Comparison of ENCODE assay signal across 9 cellular contexts in genomic region chr17:2064980-2065785, GRCh38. TPM values are rescaled to one million over a fixed set of nuclear protein-coding genes. Genes with fewer than 3 reads are reported as not detected.
DNase-seq lines count a peak whose midpoint lies in the region; ATAC-seq, FAIRE-seq and TF ChIP-seq lines count a peak whose summit lies in the region.
"Had no signal": no experiment of that assay in that cellular context is flagged by ENCODE, and none has a peak within 500 bp of the region (broad histone marks: within the 10 kb centered on the region; RNA-seq: fewer than 3 reads in every experiment).

No MANE protein-coding gene starts in this region.

- TF ChIP-seq CTCF in NB4 (IDR thresholded peaks at IDR 0.05; ENCODE audit: low read depth, low read length) (peak; percentile 29), keratinocyte (optimal IDR thresholded peaks at IDR 0.05 in 1 of 3, IDR thresholded peaks at IDR 0.05 in 1 of 3, conservative IDR thresholded peaks at IDR 0.05 in 1 of 3; ENCODE audit: extremely low read depth in 1 of 3, insufficient read depth in 2 of 3, low read length in 3 of 3) (peak; percentile 53 to 85 (median 57))

- no peaks in the 10 kb centered on the region for H3K27me3 ChIP-seq in keratinocyte (ENCODE audit: control insufficient read depth, extremely low read depth, insufficient read depth, low read length)

- no peaks in the 10 kb centered on the region for H3K79me2 ChIP-seq in keratinocyte (ENCODE audit: control insufficient read depth, insufficient read depth, low read length)

- peak; percentile 23 for DNase-seq in GDM1 (lab: John Stamatoyannopoulos, UW)
- DNase-seq in NB4 (ENCODE audit: low read depth), result peak; percentile 63
- DNase-seq in activated naive CD4-positive, alpha-beta T cell treated with anti-CD3 and anti-CD28 coated beads, Interleukin-2, amount 50 U/mL, for 72 hours (ENCODE audit: low spot score in 2 of 2), result peak in 1 of 2 donors; percentile 82
- DNase-seq in keratinocyte (ENCODE audit: low read depth, low spot score), result no peak
- DNase-seq in stimulated activated naive B cell treated with anti-CD40 and anti-IgM and Interleukin-4, amounts not matched to agents 10 μg/mL and 1 μg/mL and 100 μg/mL, for 72 hours, result no peak
- DNase-seq in kidney glomerular epithelial cell (lab: John Stamatoyannopoulos, UW), result no peak
- no peak for DNase-seq in NCI-H524 treated with DMSO at 0.1 percent for 48 hours (lab: John Stamatoyannopoulos, UW)

- no peak overlapping the region for H3K9ac ChIP-seq in keratinocyte (ENCODE audit: control insufficient read depth, extremely low read depth, insufficient read depth, low read length)

- FAIRE-seq in keratinocyte (lab: Jason Lieb, UNC), result peak; percentile 76

- H3K4me3 ChIP-seq in NB4 (ENCODE audit: low read depth, low read length) (no peak overlapping the region), keratinocyte (ENCODE audit: control insufficient read depth in 2 of 3, extremely low read depth in 1 of 3, insufficient read depth in 2 of 3, low read depth in 1 of 3, low read length in 3 of 3) (no peak overlapping the region)
- H3K4me3 ChIP-seq: SK-N-MC had no signal

- H3K36me3 ChIP-seq in keratinocyte (ENCODE audit: control insufficient read depth in 2 of 2, extremely low read depth in 1 of 2, insufficient read depth in 2 of 2, low read length in 2 of 2), result peaks cover 24 to 37% of the 10 kb centered on the region in 2 experiments

- H3K9me3 ChIP-seq in keratinocyte (ENCODE audit: control insufficient read depth, low read depth, low read length), result no peaks in the 10 kb centered on the region

- no peak overlapping the region for H3K4me2 ChIP-seq in keratinocyte (ENCODE audit: control insufficient read depth, extremely low read depth, insufficient read depth, low read depth, low read length)

- H3K4me1 Mint-ChIP-seq in stimulated activated naive B cell treated with anti-CD40 and anti-IgM and Interleukin-4, amounts not matched to agents 10 μg/mL and 1 μg/mL and 100 μg/mL, for 72 hours, result peaks cover 47 to 71% of the 10 kb centered on the region in 2 donors

- H2AFZ ChIP-seq in keratinocyte (ENCODE audit: control insufficient read depth, low read length), result no peak overlapping the region

- peak; percentile 42 to 71 for ATAC-seq in activated naive CD4-positive, alpha-beta T cell treated with anti-CD3 and anti-CD28 coated beads, Interleukin-2, amount 50 U/mL, for 72 hours
- peak; percentile 36 to 42 for ATAC-seq in stimulated activated naive B cell treated with anti-CD40 and anti-IgM and Interleukin-4, amounts not matched to agents 10 μg/mL and 1 μg/mL and 100 μg/mL, for 72 hours (replicated peaks)
- no peak for ATAC-seq in HG03571 (IDR thresholded peaks at IDR 0.05; ENCODE audit: unreplicated experiment)

- TF ChIP-seq POLR2A in NB4 (IDR thresholded peaks at IDR 0.05; ENCODE audit: extremely low read depth, insufficient read length), result no peak

- peak overlapping the region in 1 of 2 donors; percentile 3 for H3K27ac Mint-ChIP-seq in activated naive CD4-positive, alpha-beta T cell treated with anti-CD3 and anti-CD28 coated beads, Interleukin-2, amount 50 U/mL, for 72 hours
- H3K27ac Mint-ChIP-seq in stimulated activated naive B cell treated with anti-CD40 and anti-IgM and Interleukin-4, amounts not matched to agents 10 μg/mL and 1 μg/mL and 100 μg/mL, for 72 hours, result peak overlapping the region; percentile 87

- H3K27ac ChIP-seq in keratinocyte (ENCODE audit: control insufficient read depth, insufficient read depth, low read length), result no peak overlapping the region

- peaks cover 3% of the 10 kb centered on the region for H3K4me1 ChIP-seq in keratinocyte (ENCODE audit: control insufficient read depth, extremely low read depth, insufficient read depth, low read length)

- no peaks in the 10 kb centered on the region for H3K9me3 Mint-ChIP-seq in activated naive CD4-positive, alpha-beta T cell treated with anti-CD3 and anti-CD28 coated beads, Interleukin-2, amount 50 U/mL, for 72 hours
- no peaks in the 10 kb centered on the region for H3K9me3 Mint-ChIP-seq in stimulated activated naive B cell treated with anti-CD40 and anti-IgM and Interleukin-4, amounts not matched to agents 10 μg/mL and 1 μg/mL and 100 μg/mL, for 72 hours

- H3K27me3 Mint-ChIP-seq in stimulated activated naive B cell treated with anti-CD40 and anti-IgM and Interleukin-4, amounts not matched to agents 10 μg/mL and 1 μg/mL and 100 μg/mL, for 72 hours, result peaks cover 6 to 7% of the 10 kb centered on the region in 2 donors

- H4K20me1 ChIP-seq in keratinocyte (ENCODE audit: control insufficient read depth, extremely low read depth, insufficient read depth, low read length), result no peaks in the 10 kb centered on the region

- peaks cover 42 to 53% of the 10 kb centered on the region in 2 donors for H3K36me3 Mint-ChIP-seq in activated naive CD4-positive, alpha-beta T cell treated with anti-CD3 and anti-CD28 coated beads, Interleukin-2, amount 50 U/mL, for 72 hours
- peaks cover 73 to 82% of the 10 kb centered on the region in 2 donors for H3K36me3 Mint-ChIP-seq in stimulated activated naive B cell treated with anti-CD40 and anti-IgM and Interleukin-4, amounts not matched to agents 10 μg/mL and 1 μg/mL and 100 μg/mL, for 72 hours

- H3K4me3 Mint-ChIP-seq in stimulated activated naive B cell treated with anti-CD40 and anti-IgM and Interleukin-4, amounts not matched to agents 10 μg/mL and 1 μg/mL and 100 μg/mL, for 72 hours, result peak overlapping the region; percentile 10 to 40

- dilution Hi-C loops in keratinocyte (cut with MboI; ENCODE audit: extremely low pct_ligation_motif_present, low sequenced_read_pairs), result no loop called here

- no peaks in the 10 kb centered on the region for H3K9me1 ChIP-seq in keratinocyte (ENCODE audit: control insufficient read depth, extremely low read depth, insufficient read depth, low read length)

RNA-seq across cellular contexts. Expression of gene HIC1, which starts 10.3 kb away (rescaled TPM):
- total RNA-seq in activated naive CD4-positive, alpha-beta T cell treated with anti-CD3 and anti-CD28 coated beads, Interleukin-2, amount 50 U/mL, for 72 hours, result 10 to 100 TPM; 36.8 to 41.8 TPM
- polyA plus RNA-seq in keratinocyte, result 0.64 to 1.1 TPM (median 0.92 TPM) in 3 replicates
- polyA plus RNA-seq in keratinocyte (2011; ENCODE audit: low read depth), result not detected
- 0.23 and 0.82 TPM in 2 replicates for polyA plus RNA-seq in keratinocyte (2011; cell fraction: cytosol; rRNA removed)
- polyA plus RNA-seq in keratinocyte (2011; cell fraction: nucleus; rRNA removed), result 1.4 and 1.5 TPM in 2 replicates
- polyA plus RNA-seq in keratinocyte (2012; ENCODE audit: low replicate concordance), result 0.45 and 1.7 TPM in 2 replicates
- 0.58 to 1.4 TPM (median 1.3 TPM) in 3 replicates for polyA minus RNA-seq in keratinocyte
- polyA minus RNA-seq in keratinocyte (2011; cell fraction: cytosol; rRNA and poly(A)+ RNA removed), result 6.5 TPM
- polyA minus RNA-seq in keratinocyte (2011; cell fraction: nucleus; rRNA and poly(A)+ RNA removed), result 2.1 and 3.1 TPM in 2 replicates

RNA-seq across cellular contexts. Expression of gene OVCA2, which starts 23.4 kb away (rescaled TPM):
- total RNA-seq in activated naive CD4-positive, alpha-beta T cell treated with anti-CD3 and anti-CD28 coated beads, Interleukin-2, amount 50 U/mL, for 72 hours, result 10 to 100 TPM; 21.8 to 30.7 TPM
- polyA plus RNA-seq in keratinocyte, result 41.2 to 58.1 TPM (median 53.5 TPM) in 3 replicates
- 3.8 TPM for polyA plus RNA-seq in keratinocyte (2011; ENCODE audit: low read depth)
- polyA plus RNA-seq in keratinocyte (2011; cell fraction: cytosol; rRNA removed), result 49.1 and 57.0 TPM in 2 replicates
- polyA plus RNA-seq in keratinocyte (2011; cell fraction: nucleus; rRNA removed), result 17.6 and 24.7 TPM in 2 replicates
- polyA plus RNA-seq in keratinocyte (2012; ENCODE audit: low replicate concordance), result 31.2 and 45.0 TPM in 2 replicates
- 31.3 to 46.1 TPM (median 45.4 TPM) in 3 replicates for polyA minus RNA-seq in keratinocyte
- 34.9 TPM for polyA minus RNA-seq in keratinocyte (2011; cell fraction: cytosol; rRNA and poly(A)+ RNA removed)
- polyA minus RNA-seq in keratinocyte (2011; cell fraction: nucleus; rRNA and poly(A)+ RNA removed), result 3.7 and 4.8 TPM in 2 replicates

RNA-seq across cellular contexts. Expression of gene DPH1, which starts 35.2 kb away (rescaled TPM):
- total RNA-seq in activated naive CD4-positive, alpha-beta T cell treated with anti-CD3 and anti-CD28 coated beads, Interleukin-2, amount 50 U/mL, for 72 hours, result 10 to 100 TPM; 30.5 to 38.0 TPM
- 18.9 to 28.8 TPM (median 22.6 TPM) in 3 replicates for polyA plus RNA-seq in keratinocyte
- polyA plus RNA-seq in keratinocyte (2011; ENCODE audit: low read depth), result 25.6 TPM
- 16.4 and 23.0 TPM in 2 replicates for polyA plus RNA-seq in keratinocyte (2011; cell fraction: cytosol; rRNA removed)
- polyA plus RNA-seq in keratinocyte (2011; cell fraction: nucleus; rRNA removed), result 60.2 and 66.6 TPM in 2 replicates
- 20.3 and 26.1 TPM in 2 replicates for polyA plus RNA-seq in keratinocyte (2012; ENCODE audit: low replicate concordance)
- 20.7 to 57.0 TPM (median 32.0 TPM) in 3 replicates for polyA minus RNA-seq in keratinocyte
- 24.7 TPM for polyA minus RNA-seq in keratinocyte (2011; cell fraction: cytosol; rRNA and poly(A)+ RNA removed)
- 19.8 and 26.3 TPM in 2 replicates for polyA minus RNA-seq in keratinocyte (2011; cell fraction: nucleus; rRNA and poly(A)+ RNA removed)

RNA-seq across cellular contexts. Expression of gene RTN4RL1, which starts 40.0 kb away (rescaled TPM):
- under 1 TPM; 0.06 to 0.07 TPM for total RNA-seq in activated naive CD4-positive, alpha-beta T cell treated with anti-CD3 and anti-CD28 coated beads, Interleukin-2, amount 50 U/mL, for 72 hours
- 2.3 to 3.4 TPM (median 2.4 TPM) in 3 replicates for polyA plus RNA-seq in keratinocyte
- polyA plus RNA-seq in keratinocyte (2011; ENCODE audit: low read depth), result 2.1 TPM
- 1.5 and 2.8 TPM in 2 replicates for polyA plus RNA-seq in keratinocyte (2011; cell fraction: cytosol; rRNA removed)
- polyA plus RNA-seq in keratinocyte (2011; cell fraction: nucleus; rRNA removed), result 4.2 and 6.1 TPM in 2 replicates
- polyA plus RNA-seq in keratinocyte (2012; ENCODE audit: low replicate concordance), result 3.4 and 3.8 TPM in 2 replicates
- polyA minus RNA-seq in keratinocyte, result 1.1 to 2.0 TPM (median 1.4 TPM) in 3 replicates
- 5.8 TPM for polyA minus RNA-seq in keratinocyte (2011; cell fraction: cytosol; rRNA and poly(A)+ RNA removed)
- 4.0 and 4.9 TPM in 2 replicates for polyA minus RNA-seq in keratinocyte (2011; cell fraction: nucleus; rRNA and poly(A)+ RNA removed)

Comparison
In these comparisons a context has a peak if more than half of its experiments do, and no peak if none do; other contexts are left out.
1. DNase-seq: peak in GDM1 (single experiment) and NB4 (single experiment); none in keratinocyte (single experiment), stimulated activated naive B cell treated with anti-CD40 and anti-IgM and Interleukin-4, amounts not matched to agents 10 μg/mL and 1 μg/mL and 100 μg/mL, for 72 hours (single experiment), kidney glomerular epithelial cell (single experiment) and NCI-H524 treated with DMSO at 0.1 percent for 48 hours (single experiment).